13 cellular contexts compared by ENCODE assay signal in the genomic region with DNA sequence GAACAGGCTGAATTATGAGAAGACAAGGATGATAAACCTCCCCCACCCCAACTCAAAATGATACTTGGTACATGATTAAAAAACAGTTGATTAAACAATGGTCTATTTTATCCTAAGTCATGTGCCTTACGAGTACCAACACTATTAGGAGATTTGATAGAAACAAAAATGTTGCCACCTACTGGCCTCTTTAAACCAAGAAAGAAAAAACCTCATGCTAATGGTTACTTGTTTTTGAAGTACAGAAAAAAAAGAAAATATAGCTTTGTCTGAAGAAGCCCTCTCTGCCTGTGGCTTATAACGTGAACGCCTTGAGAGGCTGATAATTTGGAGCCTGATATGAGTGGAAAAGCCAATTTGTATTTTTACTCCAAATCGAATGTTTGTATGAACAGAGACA.
DNase-seq lines count a peak whose midpoint lies in the region; ATAC-seq and TF ChIP-seq lines count a peak whose summit lies in the region.
"Had no signal": no experiment of that assay in that cellular context is flagged by ENCODE, and none has a peak within 500 bp of the region (broad histone marks: within the 10 kb centered on the region; RNA-seq: fewer than 3 reads in every experiment).

No MANE protein-coding gene starts in this region.

- POLR2A ChIA-PET in activated CD4-positive, alpha-beta memory T cell treated with anti-CD3 and anti-CD28 coated beads for 36 hours (lab: Charles Lee), result no interaction called here
- POLR2A ChIA-PET in naive thymus-derived CD8-positive, alpha-beta T cell (lab: Charles Lee), result no interaction called here

- CTCF ChIA-PET in activated CD4-positive, alpha-beta memory T cell treated with anti-CD3 and anti-CD28 coated beads for 36 hours (lab: Charles Lee), result no interaction called here

- no peak overlapping the region for H3K4me3 Mint-ChIP-seq in activated CD4-positive, alpha-beta memory T cell treated with anti-CD3 and anti-CD28 coated beads for 36 hours
- no peak overlapping the region for H3K4me3 Mint-ChIP-seq in naive thymus-derived CD8-positive, alpha-beta T cell
- H3K4me3 Mint-ChIP-seq: activated T-cell treated with anti-CD3 and anti-CD28 coated beads, Interleukin-2, amount 50 U/mL, for 4 hours had no signal

- intact Hi-C loops in activated CD4-positive, alpha-beta memory T cell treated with anti-CD3 and anti-CD28 coated beads for 36 hours (cut with micrococcal nuclease), result loop anchor here (2.0 kb wide), 1 partner anchor 142 kb away; no protein-coding TSS in a partner anchor

- ATAC-seq in naive thymus-derived CD8-positive, alpha-beta T cell, result no peak
- ATAC-seq: activated T-cell treated with anti-CD3 and anti-CD28 coated beads, Interleukin-2, amount 50 U/mL, for 4 hours had no signal

- no peak overlapping the region for H3K27ac ChIP-seq in C4-2B
- H3K27ac ChIP-seq: colonic mucosa, transverse colon had no signal

- DNase-seq in KBM-7 (peak; percentile 29), amniotic epithelial cell (ENCODE audit: low read depth) (peak; percentile 23), left kidney (ENCODE audit: low read depth, low spot score) (peak; percentile 12), LoVo (ENCODE audit: low spot score) (no peak)
- DNase-seq in activated CD4-positive, alpha-beta memory T cell treated with anti-CD3 and anti-CD28 coated beads for 36 hours, result no peak
- DNase-seq in stimulated activated CD4-positive, alpha-beta T cell treated with anti-CD3 and anti-CD28 coated beads, Interleukin-15, amount 100 ng/mL, for 24 hours, result no peak
- no peak for DNase-seq in naive thymus-derived CD8-positive, alpha-beta T cell
- DNase-seq: activated T-cell treated with anti-CD3 and anti-CD28 coated beads, Interleukin-2, amount 50 U/mL, for 4 hours; colonic mucosa; NCI-H1930; T-helper 2 cell; transverse colon had no signal

- no peaks in the 10 kb centered on the region for H3K27me3 Mint-ChIP-seq in activated CD4-positive, alpha-beta memory T cell treated with anti-CD3 and anti-CD28 coated beads for 36 hours
- H3K27me3 Mint-ChIP-seq in naive thymus-derived CD8-positive, alpha-beta T cell, result no peaks in the 10 kb centered on the region

- no peak overlapping the region for H3K27ac Mint-ChIP-seq in activated CD4-positive, alpha-beta memory T cell treated with anti-CD3 and anti-CD28 coated beads for 36 hours
- no peak overlapping the region for H3K27ac Mint-ChIP-seq in naive thymus-derived CD8-positive, alpha-beta T cell

- in situ Hi-C loops in KBM-7 (cut with MboI; ENCODE audit: low pct_unique_long_range_greater_than_20kb, low sequenced_read_pairs), result no loop called here

- H3K36me3 Mint-ChIP-seq in activated CD4-positive, alpha-beta memory T cell treated with anti-CD3 and anti-CD28 coated beads for 36 hours, result no peaks in the 10 kb centered on the region
- no peaks in the 10 kb centered on the region for H3K36me3 Mint-ChIP-seq in naive thymus-derived CD8-positive, alpha-beta T cell

- no peaks in the 10 kb centered on the region for H3K9me3 Mint-ChIP-seq in activated CD4-positive, alpha-beta memory T cell treated with anti-CD3 and anti-CD28 coated beads for 36 hours
- peaks cover 0 to 12% (median 0%) of the 10 kb centered on the region in 9 donors for H3K9me3 Mint-ChIP-seq in naive thymus-derived CD8-positive, alpha-beta T cell
- H3K9me3 Mint-ChIP-seq: activated T-cell treated with anti-CD3 and anti-CD28 coated beads, Interleukin-2, amount 50 U/mL, for 4 hours had no signal

- TF ChIP-seq CTCF in C4-2B (conservative IDR thresholded peaks at IDR 0.05), result peak; percentile 27

- no peaks in the 10 kb centered on the region for H3K4me1 Mint-ChIP-seq in activated CD4-positive, alpha-beta memory T cell treated with anti-CD3 and anti-CD28 coated beads for 36 hours (ENCODE audit: low read depth)
- no peaks in the 10 kb centered on the region for H3K4me1 Mint-ChIP-seq in naive thymus-derived CD8-positive, alpha-beta T cell

Comparison
In these comparisons a context has a peak if more than half of its experiments do, and no peak if none do; other contexts are left out.
1. DNase-seq: peak in KBM-7 (single experiment), amniotic epithelial cell (single experiment) and left kidney (single experiment); none in activated CD4-positive, alpha-beta memory T cell treated with anti-CD3 and anti-CD28 coated beads for 36 hours (single experiment), LoVo (single experiment), stimulated activated CD4-positive, alpha-beta T cell treated with anti-CD3 and anti-CD28 coated beads, Interleukin-15, amount 100 ng/mL, for 24 hours (single experiment) and naive thymus-derived CD8-positive, alpha-beta T cell (0 of 10).